Comparison of ENCODE assay signal across 8 cellular contexts in the genomic region with DNA sequence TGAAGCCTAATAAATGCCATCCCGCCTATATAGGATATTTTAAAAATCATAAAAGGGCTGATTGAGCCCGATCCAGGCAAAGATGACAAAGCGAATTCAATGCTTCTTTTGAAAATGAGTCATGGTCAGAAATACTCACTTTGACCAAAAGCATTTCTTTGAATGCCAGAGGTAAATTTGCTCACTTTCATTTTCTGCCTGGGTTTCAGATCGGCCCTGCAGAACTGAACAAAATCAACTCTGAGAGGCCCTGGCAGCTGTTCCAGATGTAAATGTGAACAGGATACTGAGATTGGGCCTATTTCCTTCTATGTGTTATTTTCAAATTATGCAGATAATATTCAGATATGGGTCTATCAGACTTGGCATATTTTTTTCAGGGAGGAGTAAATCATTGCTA.
DNase-seq lines count a peak whose midpoint lies in the region; ATAC-seq and TF ChIP-seq lines count a peak whose summit lies in the region.

No MANE protein-coding gene starts in this region.

- peaks cover 0 to 7% (median 7%) of the 10 kb centered on the region in 3 donors for H3K4me1 Mint-ChIP-seq in CD8-positive, alpha-beta memory T cell
- H3K4me1 Mint-ChIP-seq in stimulated activated effector memory CD8-positive, alpha-beta T cell treated with anti-CD3 and anti-CD28 coated beads, Interleukin-12 subunit alpha, Interleukin-12 subunit beta, amount 100 ng/mL, for 72 hours = peaks cover 51% of the 10 kb centered on the region

- CTCF ChIA-PET in CD8-positive, alpha-beta memory T cell (lab: Charles Lee) = interaction anchor here (1.0 kb wide), 1 partner anchor 36 kb away, joined by 3 read pairs; no protein-coding TSS in a partner anchor

- no peak overlapping the region for H3K4me3 Mint-ChIP-seq in CD8-positive, alpha-beta memory T cell
- peak overlapping the region; percentile 2 for H3K4me3 Mint-ChIP-seq in stimulated activated effector memory CD8-positive, alpha-beta T cell treated with anti-CD3 and anti-CD28 coated beads, Interleukin-12 subunit alpha, Interleukin-12 subunit beta, amount 100 ng/mL, for 72 hours

- no peaks in the 10 kb centered on the region for H3K4me1 ChIP-seq in CD8-positive, alpha-beta memory T cell (ENCODE audit: insufficient read depth, low read length)

- TF ChIP-seq CTCF in cardiac fibroblast (IDR thresholded peaks at IDR 0.05; ENCODE audit: low read depth, low read length) = no peak

- H3K27ac Mint-ChIP-seq in CD8-positive, alpha-beta memory T cell = no peak overlapping the region
- peak overlapping the region; percentile 83 for H3K27ac Mint-ChIP-seq in stimulated activated effector memory CD8-positive, alpha-beta T cell treated with anti-CD3 and anti-CD28 coated beads, Interleukin-12 subunit alpha, Interleukin-12 subunit beta, amount 100 ng/mL, for 72 hours

- H3K36me3 ChIP-seq in CD8-positive, alpha-beta memory T cell (ENCODE audit: insufficient read depth, low read length) = no peaks in the 10 kb centered on the region

- intact Hi-C loops in Right ventricle myocardium inferior (cut with DNase I) = no loop called here
- intact Hi-C loops in Right ventricle myocardium superior (cut with DNase I) = no loop called here

- POLR2A ChIA-PET in CD8-positive, alpha-beta memory T cell (lab: Charles Lee) = no interaction called here

- H3K27me3 ChIP-seq in CD8-positive, alpha-beta memory T cell (ENCODE audit: insufficient read depth, low read length, poor library complexity, severe bottlenecking) = no peaks in the 10 kb centered on the region

- peaks cover 0 to 2% (median 0%) of the 10 kb centered on the region in 3 donors for H3K36me3 Mint-ChIP-seq in CD8-positive, alpha-beta memory T cell
- no peaks in the 10 kb centered on the region for H3K36me3 Mint-ChIP-seq in stimulated activated effector memory CD8-positive, alpha-beta T cell treated with anti-CD3 and anti-CD28 coated beads, Interleukin-12 subunit alpha, Interleukin-12 subunit beta, amount 100 ng/mL, for 72 hours

- H3K9me3 Mint-ChIP-seq in CD8-positive, alpha-beta memory T cell = no peaks in the 10 kb centered on the region
- no peaks in the 10 kb centered on the region for H3K9me3 Mint-ChIP-seq in stimulated activated effector memory CD8-positive, alpha-beta T cell treated with anti-CD3 and anti-CD28 coated beads, Interleukin-12 subunit alpha, Interleukin-12 subunit beta, amount 100 ng/mL, for 72 hours

- DNase-seq in CD8-positive, alpha-beta memory T cell = no peak
- DNase-seq in cardiac fibroblast (ENCODE audit: low read depth in 2 of 2) = peak; percentile 73 to 83
- no peak for DNase-seq in stimulated activated effector memory CD8-positive, alpha-beta T cell treated with anti-CD3 and anti-CD28 coated beads, Interleukin-12 subunit alpha, Interleukin-12 subunit beta, amount 100 ng/mL, for 72 hours (ENCODE audit: low spot score in 2 of 2)
- no peak for DNase-seq in Right ventricle myocardium inferior (ENCODE audit: missing footprints)
- no peak for DNase-seq in stimulated activated naive CD4-positive, alpha-beta T cell treated with Interleukin-2 at 50 U/mL for 16 hours (lab: John Stamatoyannopoulos, UW)
- no peak for DNase-seq in Right ventricle myocardium superior

- ATAC-seq in GM19463 (IDR thresholded peaks at IDR 0.05; ENCODE audit: unreplicated experiment) = peak; percentile 98
- ATAC-seq in HG03439 (IDR thresholded peaks at IDR 0.05; ENCODE audit: unreplicated experiment) = peak; percentile 98
- peak; percentile 43 for ATAC-seq in stimulated activated effector memory CD8-positive, alpha-beta T cell treated with anti-CD3 and anti-CD28 coated beads, Interleukin-12 subunit alpha, Interleukin-12 subunit beta, amount 100 ng/mL, for 72 hours
- no peak for ATAC-seq in Right ventricle myocardium inferior
- ATAC-seq in Right ventricle myocardium superior (ENCODE audit: poor library complexity) = no peak

- no peak overlapping the region for H3K4me3 ChIP-seq in CD8-positive, alpha-beta memory T cell (ENCODE audit: low read length)
- peak overlapping the region in 1 of 2 donors; percentile 12 for H3K4me3 ChIP-seq in cardiac fibroblast (replicated peaks in 1 of 2; ENCODE audit: low read depth in 2 of 2, low read length in 2 of 2)

- peaks cover 1 to 3% of the 10 kb centered on the region in 2 donors for H3K27me3 Mint-ChIP-seq in CD8-positive, alpha-beta memory T cell

- no peaks in the 10 kb centered on the region for H3K9me3 ChIP-seq in CD8-positive, alpha-beta memory T cell (ENCODE audit: low read length)

- H3K27ac ChIP-seq in CD8-positive, alpha-beta memory T cell (ENCODE audit: low read depth, low read length) = peak overlapping the region; percentile 47

Comparison
In these comparisons a context has a peak if more than half of its experiments do, and no peak if none do; other contexts are left out.
1. DNase-seq: peak in cardiac fibroblast (2 of 2); none in CD8-positive, alpha-beta memory T cell (0 of 5), stimulated activated effector memory CD8-positive, alpha-beta T cell treated with anti-CD3 and anti-CD28 coated beads, Interleukin-12 subunit alpha, Interleukin-12 subunit beta, amount 100 ng/mL, for 72 hours (0 of 2), Right ventricle myocardium inferior (single experiment), stimulated activated naive CD4-positive, alpha-beta T cell treated with Interleukin-2 at 50 U/mL for 16 hours (single experiment) and Right ventricle myocardium superior (single experiment).
2. ATAC-seq: peak in GM19463 (single experiment), HG03439 (single experiment) and stimulated activated effector memory CD8-positive, alpha-beta T cell treated with anti-CD3 and anti-CD28 coated beads, Interleukin-12 subunit alpha, Interleukin-12 subunit beta, amount 100 ng/mL, for 72 hours (single experiment); none in Right ventricle myocardium inferior (single experiment) and Right ventricle myocardium superior (single experiment).